Comparison of ENCODE assay signal across 9 cellular contexts in genomic region chr17:48541574-48542113, GRCh38. TPM values are rescaled to one million over a fixed set of nuclear protein-coding genes. Genes with fewer than 3 reads are reported as not detected.
DNase-seq lines count a peak whose midpoint lies in the region; ATAC-seq and TF ChIP-seq lines count a peak whose summit lies in the region.
"Had no signal": no experiment of that assay in that cellular context is flagged by ENCODE, and none has a peak within 500 bp of the region (broad histone marks: within the 10 kb centered on the region; RNA-seq: fewer than 3 reads in every experiment).

No MANE protein-coding gene starts in this region.

- ATAC-seq in heart right ventricle (peak; percentile 55 to 75 (median 68)), GM21619 (IDR thresholded peaks at IDR 0.05; ENCODE audit: unreplicated experiment) (no peak), HG03442 (IDR thresholded peaks at IDR 0.05; ENCODE audit: unreplicated experiment) (no peak)

- 3 to 4% methylated on average over 33 to 34 of the region's 36 CpGs for WGBS in heart right ventricle, 2 donors

- peaks cover 67 to 80% (median 74%) of the 10 kb centered on the region in 3 donors for H3K27me3 Mint-ChIP-seq in CD14-positive monocyte (ENCODE audit: low read depth in 3 of 3)

- peaks cover 0 to 30% (median 16%) of the 10 kb centered on the region in 9 donors for H3K4me1 ChIP-seq in heart right ventricle

- H3K4me3 ChIP-seq in heart right ventricle (peak overlapping the region; percentile 47 to 67 (median 60)), retinal pigment epithelial cell (ENCODE audit: low read length) (peak overlapping the region; percentile 39)

- no peaks in the 10 kb centered on the region for H3K9me3 ChIP-seq in heart right ventricle

- peaks cover 5 to 17% of the 10 kb centered on the region in 2 donors for H3K36me3 Mint-ChIP-seq in CD14-positive monocyte

- TF ChIP-seq CTCF in CD14-positive monocyte (IDR thresholded peaks at IDR 0.05): no peak
- TF ChIP-seq CTCF in heart right ventricle (IDR thresholded peaks at IDR 0.05): no peak
- TF ChIP-seq CTCF in retinal pigment epithelial cell (conservative IDR thresholded peaks at IDR 0.05; ENCODE audit: low read depth, low read length): no peak

- H3K4me3 Mint-ChIP-seq in CD14-positive monocyte: peak overlapping the region; percentile 88 to 95

- DNase-seq in CD14-positive monocyte (ENCODE audit: low spot score) (no peak), NCI-H1930 (lab: John Stamatoyannopoulos, UW) (peak; percentile 39 to 44), heart right ventricle (peak; percentile 45 to 73), retinal pigment epithelial cell (ENCODE audit: low read depth) (no peak), hypothalamus (lab: John Stamatoyannopoulos, UW) (no peak)
- DNase-seq in activated naive CD4-positive, alpha-beta T cell treated with Interleukin-2 at 50 U/mL for 16 hours: peak; percentile 38

- H3K4me1 Mint-ChIP-seq in CD14-positive monocyte: peaks cover 43% of the 10 kb centered on the region

- H3K27ac Mint-ChIP-seq in CD14-positive monocyte: peak overlapping the region in 5 of 7 donors; percentile 19 to 87 (median 51)

- H3K27me3 ChIP-seq in heart right ventricle: peaks cover 9 to 98% (median 88%) of the 10 kb centered on the region in 7 donors

- intact Hi-C loops in CD14-positive monocyte (cut with micrococcal nuclease) (no loop called here), heart right ventricle (cut with DNase I) (loop anchor here in 2 of 10 donors (5.0 kb wide), 1 partner anchor 36 kb away; the partner anchor contains the start of gene HOXB4 (in 2 of the 2))

- peaks cover 0 to 28% (median 18%) of the 10 kb centered on the region in 7 donors for H3K9me3 Mint-ChIP-seq in CD14-positive monocyte

- H3K36me3 ChIP-seq in heart right ventricle: no peaks in the 10 kb centered on the region

- H3K27ac ChIP-seq in heart right ventricle: peak overlapping the region; percentile 44 to 92 (median 86)
- H3K27ac ChIP-seq: epithelial cell of prostate had no signal

RNA-seq across cellular contexts. Expression of gene HOXB2, which starts 3.3 kb away (rescaled TPM):
- polyA plus RNA-seq in CD14-positive monocyte (1 to 10 TPM; 1.6 to 3.8 TPM), heart right ventricle (1 to 10 TPM; 4.5 to 7.8 TPM)
- 1 to 10 TPM in 8 of 10 donors, under 1 TPM in 2; 0.47 to 7.9 (median 2.0) TPM for total RNA-seq in heart right ventricle

RNA-seq across cellular contexts. Expression of gene HOXB1, which starts 10.8 kb away (rescaled TPM):
- not detected for polyA plus RNA-seq in CD14-positive monocyte
- total RNA-seq in heart right ventricle: not detected
- polyA plus RNA-seq in heart right ventricle: not detected

RNA-seq across cellular contexts. Expression of gene HOXB4, which starts 36.5 kb away (rescaled TPM):
- polyA plus RNA-seq in CD14-positive monocyte (not detected), heart right ventricle (1 to 10 TPM in 1 of 2 donors, under 1 TPM in 1; 0.90 to 1.4 TPM)
- total RNA-seq in heart right ventricle: 1 to 10 TPM in 1 of 10 donors, under 1 TPM in 8, not detected in 1; 0.14 to 1.6 (median 0.29) TPM

RNA-seq across cellular contexts. Expression of gene HOXB3, which starts 48.4 kb away (rescaled TPM):
- polyA plus RNA-seq in CD14-positive monocyte (not detected), heart right ventricle (1 to 10 TPM; 1.3 to 5.9 TPM)
- 1 to 10 TPM in 5 of 10 donors, under 1 TPM in 5; 0.24 to 3.9 (median 0.97) TPM for total RNA-seq in heart right ventricle

RNA-seq across cellular contexts. Expression of gene HOXB5, which starts 51.9 kb away (rescaled TPM):
- polyA plus RNA-seq in CD14-positive monocyte (not detected), heart right ventricle (under 1 TPM; 0.06 to 0.15 TPM)
- under 1 TPM in 1 of 10 donors, not detected in 9; 0.18 TPM for total RNA-seq in heart right ventricle

Comparison
In these comparisons a context has a peak if more than half of its experiments do, and no peak if none do; other contexts are left out.
1. DNase-seq: peak in NCI-H1930 (2 of 2), activated naive CD4-positive, alpha-beta T cell treated with Interleukin-2 at 50 U/mL for 16 hours (single experiment) and heart right ventricle (2 of 2); none in CD14-positive monocyte (single experiment), retinal pigment epithelial cell (single experiment) and hypothalamus (0 of 51).
2. ATAC-seq: peak in heart right ventricle (8 of 8); none in GM21619 (single experiment) and HG03442 (single experiment).